Comparison of ENCODE assay signal across 1 cellular context in genomic region chr6:14210663-14211595, GRCh38.
TF ChIP-seq lines count a peak whose summit lies in the region.

No MANE protein-coding gene starts in this region.

TF ChIP-seq in A549, 52 proteins besides CTCF, POLR2A, EP300 and RAD21 (continued from another document):
- no peak for TF ChIP-seq MAFK (IDR thresholded peaks at IDR 0.05; ENCODE audit: partially characterized antibody)
- TF ChIP-seq PBX3 (IDR thresholded peaks at IDR 0.05): no peak
- TF ChIP-seq KDM5A (IDR thresholded peaks at IDR 0.05): no peak
- no peak for TF ChIP-seq RCOR1 (IDR thresholded peaks at IDR 0.05; ENCODE audit: low read depth, low read length)
- TF ChIP-seq CHD4 (IDR thresholded peaks at IDR 0.05; ENCODE audit: borderline replicate concordance): no peak
- no peak for TF ChIP-seq REST (IDR thresholded peaks at IDR 0.05)
- TF ChIP-seq EHF (CRISPR knock-in tag; IDR thresholded peaks at IDR 0.05): no peak
- no peak for TF ChIP-seq GATA3 (IDR thresholded peaks at IDR 0.05; ENCODE audit: borderline replicate concordance)
- TF ChIP-seq CBX2 (IDR thresholded peaks at IDR 0.05; ENCODE audit: borderline replicate concordance, low read depth): no peak
- no peak for TF ChIP-seq NPAS2 (CRISPR knock-in tag; IDR thresholded peaks at IDR 0.05; ENCODE audit: borderline replicate concordance)
- peak; percentile 85 for TF ChIP-seq MAX (IDR thresholded peaks at IDR 0.05)
- no peak for TF ChIP-seq CHD2 (IDR thresholded peaks at IDR 0.05; ENCODE audit: low read length, partially characterized antibody)
- no peak for TF ChIP-seq KDM1A (IDR thresholded peaks at IDR 0.05; ENCODE audit: low read depth)
- no peak for TF ChIP-seq HES2 (IDR thresholded peaks at IDR 0.05)
- TF ChIP-seq FOSB (CRISPR knock-in tag; IDR thresholded peaks at IDR 0.05): no peak
- no peak for TF ChIP-seq ZFP36 (IDR thresholded peaks at IDR 0.05; ENCODE audit: borderline replicate concordance, partially characterized antibody)
- TF ChIP-seq TFCP2L1 (CRISPR knock-in tag; IDR thresholded peaks at IDR 0.05): no peak
- TF ChIP-seq POLR2AphosphoS2 (conservative IDR thresholded peaks at IDR 0.05; ENCODE audit: low read length): no peak
- TF ChIP-seq ELK1 (IDR thresholded peaks at IDR 0.05; ENCODE audit: low read depth, low read length): no peak
- no peak for TF ChIP-seq BHLHE40 (IDR thresholded peaks at IDR 0.05; ENCODE audit: low read depth, low read length)
- no peak for TF ChIP-seq JUNB (IDR thresholded peaks at IDR 0.05)
- no peak for TF ChIP-seq MAZ (IDR thresholded peaks at IDR 0.05; ENCODE audit: borderline replicate concordance, low read depth, low read length)
- TF ChIP-seq HOXB13 (CRISPR knock-in tag; IDR thresholded peaks at IDR 0.05; ENCODE audit: low read depth): no peak
- TF ChIP-seq HOXB5 (CRISPR knock-in tag; IDR thresholded peaks at IDR 0.05): no peak
TF ChIP-seq in A549: peak in this region for 8.
